ENCODE assay signal across 13 cellular contexts in the genomic region with DNA sequence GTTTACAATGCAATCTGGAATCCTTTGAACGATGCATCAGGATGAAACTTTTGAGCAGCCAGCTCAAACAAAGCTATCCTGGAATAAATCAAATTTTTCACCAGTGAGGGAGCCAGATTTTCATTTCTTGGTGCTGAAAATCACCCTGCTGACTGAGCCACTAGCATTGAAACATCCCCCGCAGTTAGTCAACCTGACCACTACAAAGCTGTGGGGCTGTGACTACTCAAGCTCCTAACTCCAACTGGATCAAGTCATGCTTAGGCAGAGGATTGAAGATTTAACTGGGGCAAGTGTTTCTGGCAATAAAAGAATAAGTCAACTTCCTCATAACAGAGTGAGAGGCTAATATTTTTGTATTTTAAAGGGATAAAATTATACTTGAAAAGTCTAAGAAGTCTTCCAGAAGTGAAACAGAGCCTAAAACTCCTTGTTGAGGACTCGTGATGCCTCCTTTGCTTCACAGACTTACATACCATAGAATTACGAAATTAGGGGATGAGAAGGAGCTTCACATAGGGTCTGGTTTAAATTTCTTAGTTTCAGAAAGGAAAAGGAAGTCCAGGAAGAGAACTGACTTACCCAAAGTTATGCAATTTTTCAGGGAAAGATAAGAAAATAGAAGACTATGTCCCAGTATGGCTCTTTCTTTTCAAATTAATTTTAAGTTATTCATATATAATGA.
DNase-seq lines count a peak whose midpoint lies in the region; ATAC-seq, FAIRE-seq and TF ChIP-seq lines count a peak whose summit lies in the region.
"Had no signal": no experiment of that assay in that cellular context is flagged by ENCODE, and none has a peak within 500 bp of the region (broad histone marks: within the 10 kb centered on the region; RNA-seq: fewer than 3 reads in every experiment).

No MANE protein-coding gene starts in this region.

- no peak overlapping the region for H3K27ac Mint-ChIP-seq in MCF 10A (ENCODE audit: low read depth, unreplicated experiment)
- H3K27ac Mint-ChIP-seq in endothelial cell (ENCODE audit: unreplicated experiment), result no peak overlapping the region
- H3K27ac Mint-ChIP-seq: IgD-negative memory B cell had no signal

- H3K4me3 ChIP-seq in breast epithelium (no peak overlapping the region), testis (no peak overlapping the region)

- intact Hi-C loops in MCF 10A (cut with micrococcal nuclease) (no loop called here), breast epithelium (cut with DNase I; ENCODE audit: low total_unique reads) (no loop called here), testis (cut with DNase I; ENCODE audit: low total_unique reads) (no loop called here)

- H3K27ac ChIP-seq in breast epithelium (no peak overlapping the region), testis (no peak overlapping the region)

- H3K9me3 ChIP-seq in breast epithelium (no peaks in the 10 kb centered on the region), testis (no peaks in the 10 kb centered on the region)

- no peaks in the 10 kb centered on the region for H3K9me3 Mint-ChIP-seq in MCF 10A (ENCODE audit: unreplicated experiment)
- no peaks in the 10 kb centered on the region for H3K9me3 Mint-ChIP-seq in endothelial cell (ENCODE audit: unreplicated experiment)
- H3K9me3 Mint-ChIP-seq: CD14-positive monocyte, IgD-negative memory B cell had no signal

- peaks cover 37% of the 10 kb centered on the region for H3K27me3 Mint-ChIP-seq in MCF 10A (ENCODE audit: insufficient read depth, unreplicated experiment)
- H3K27me3 Mint-ChIP-seq in endothelial cell (ENCODE audit: unreplicated experiment), result no peaks in the 10 kb centered on the region

- H3K36me3 ChIP-seq in breast epithelium, result no peaks in the 10 kb centered on the region
- no peaks in the 10 kb centered on the region for H3K36me3 ChIP-seq in testis (ENCODE audit: low read depth, missing control alignments)

- no peaks in the 10 kb centered on the region for H3K36me3 Mint-ChIP-seq in MCF 10A (ENCODE audit: insufficient read depth, unreplicated experiment)
- no peaks in the 10 kb centered on the region for H3K36me3 Mint-ChIP-seq in endothelial cell (ENCODE audit: low read depth, unreplicated experiment)
- H3K36me3 Mint-ChIP-seq: CD14-positive monocyte, IgD-negative memory B cell had no signal

- H3K4me1 Mint-ChIP-seq in MCF 10A (ENCODE audit: insufficient read depth, unreplicated experiment) (no peaks in the 10 kb centered on the region), endothelial cell (ENCODE audit: unreplicated experiment) (peaks cover 5% of the 10 kb centered on the region)
- H3K4me1 Mint-ChIP-seq: IgD-negative memory B cell had no signal

- CTCF ChIA-PET in MCF 10A (lab: Yijun Ruan, JAX), result interaction anchor here (0.8 to 1.0 kb wide), 3 partner anchors 10 to 17 kb away, joined by 3 to 7 read pairs (median 4); no protein-coding TSS in a partner anchor

- TF ChIP-seq POLR2A in breast epithelium (IDR thresholded peaks at IDR 0.05), result no peak
- TF ChIP-seq POLR2A in testis (IDR thresholded peaks at IDR 0.05), result no peak

- POLR2A ChIA-PET in MCF 10A (lab: Yijun Ruan, JAX), result interaction anchor here (0.6 kb wide), 1 partner anchor 172 kb away, joined by 3 read pairs; no protein-coding TSS in a partner anchor

- no TSS peak for BruUV-seq in MCF 10A (replicated peaks; lab: Mats Ljungman, UMichigan)

- TF ChIP-seq CTCF in MCF 10A (IDR thresholded peaks at IDR 0.05; ENCODE audit: unreplicated experiment), result no peak
- no peak for TF ChIP-seq CTCF in breast epithelium (IDR thresholded peaks at IDR 0.05)
- no peak for TF ChIP-seq CTCF in endothelial cell (IDR thresholded peaks at IDR 0.05; ENCODE audit: unreplicated experiment)
- TF ChIP-seq CTCF in testis (IDR thresholded peaks at IDR 0.05), result no peak

- FAIRE-seq in urothelium cell line (lab: Jason Lieb, UNC), result no peak
- FAIRE-seq: GM19239, TTC549 had no signal

- 82 to 86% methylated on average over 4 of the region's 4 CpGs for WGBS in testis, 2 donors

- H3K4me1 ChIP-seq in breast epithelium (no peaks in the 10 kb centered on the region), testis (no peaks in the 10 kb centered on the region)

- DNase-seq in MCF 10A (ENCODE audit: unreplicated experiment) (peak; percentile 43), breast epithelium (ENCODE audit: low spot score in 2 of 2) (no peak), NOMO-1 (lab: John Stamatoyannopoulos, UW; ENCODE audit: unreplicated experiment in 2 of 2) (peak; percentile 15 to 46), endothelial cell (ENCODE audit: low spot score) (peak; percentile 7), urothelium cell line (ENCODE audit: low spot score) (peak; percentile 12), testis (no peak)
- no peak for DNase-seq in stimulated activated CD4-positive, alpha-beta T cell treated with anti-CD3 and anti-CD28 coated beads, Interleukin-4, amount 100 ng/mL, for 4 hours
- DNase-seq: stimulated activated CD4-positive, alpha-beta T cell treated with anti-CD3 and anti-CD28 coated beads, Interleukin-1b, Interleukin-23, amount 100 ng/mL, for 48 hours had no signal

- H3K4me3 Mint-ChIP-seq in MCF 10A (ENCODE audit: unreplicated experiment), result no peak overlapping the region
- no peak overlapping the region for H3K4me3 Mint-ChIP-seq in endothelial cell (ENCODE audit: unreplicated experiment)
- H3K4me3 Mint-ChIP-seq: CD14-positive monocyte, IgD-negative memory B cell had no signal

- ATAC-seq in GM18907 (IDR thresholded peaks at IDR 0.05; ENCODE audit: unreplicated experiment), result no peak

- H3K27me3 ChIP-seq in breast epithelium (no peaks in the 10 kb centered on the region), testis (no peaks in the 10 kb centered on the region)

Comparison
In these comparisons a context has a peak if more than half of its experiments do, and no peak if none do; other contexts are left out.
1. DNase-seq: peak in MCF 10A (single experiment), NOMO-1 (2 of 2), endothelial cell (single experiment) and urothelium cell line (single experiment); none in breast epithelium (0 of 2), testis (single experiment) and stimulated activated CD4-positive, alpha-beta T cell treated with anti-CD3 and anti-CD28 coated beads, Interleukin-4, amount 100 ng/mL, for 4 hours (0 of 2).